Comparison of ENCODE assay signal across 1 cellular context in genomic region chr16:70709961-70710360, GRCh38.
TF ChIP-seq lines count a peak whose summit lies in the region.

No MANE protein-coding gene starts in this region.

TF ChIP-seq in IMR-90, 13 proteins besides CTCF, POLR2A, EP300 and RAD21:
- TF ChIP-seq CEBPB (IDR thresholded peaks at IDR 0.05; ENCODE audit: low read depth, low read length) (no peak), BHLHE40 (IDR thresholded peaks at IDR 0.05; ENCODE audit: low read depth, low read length) (no peak), ELK1 (IDR thresholded peaks at IDR 0.05; ENCODE audit: borderline replicate concordance, low read depth, low read length) (no peak), RFX5 (IDR thresholded peaks at IDR 0.05; ENCODE audit: low read depth, low read length) (no peak), SMC3 (IDR thresholded peaks at IDR 0.05; ENCODE audit: low read depth, low read length) (no peak), RCOR1 (IDR thresholded peaks at IDR 0.05; ENCODE audit: insufficient replicate concordance, low read length) (no peak), MAZ (IDR thresholded peaks at IDR 0.05; ENCODE audit: borderline replicate concordance, low read depth, low read length) (no peak)
TF ChIP-seq in IMR-90: peak in this region for 0.
